8 cellular contexts compared by ENCODE assay signal in the genomic region with DNA sequence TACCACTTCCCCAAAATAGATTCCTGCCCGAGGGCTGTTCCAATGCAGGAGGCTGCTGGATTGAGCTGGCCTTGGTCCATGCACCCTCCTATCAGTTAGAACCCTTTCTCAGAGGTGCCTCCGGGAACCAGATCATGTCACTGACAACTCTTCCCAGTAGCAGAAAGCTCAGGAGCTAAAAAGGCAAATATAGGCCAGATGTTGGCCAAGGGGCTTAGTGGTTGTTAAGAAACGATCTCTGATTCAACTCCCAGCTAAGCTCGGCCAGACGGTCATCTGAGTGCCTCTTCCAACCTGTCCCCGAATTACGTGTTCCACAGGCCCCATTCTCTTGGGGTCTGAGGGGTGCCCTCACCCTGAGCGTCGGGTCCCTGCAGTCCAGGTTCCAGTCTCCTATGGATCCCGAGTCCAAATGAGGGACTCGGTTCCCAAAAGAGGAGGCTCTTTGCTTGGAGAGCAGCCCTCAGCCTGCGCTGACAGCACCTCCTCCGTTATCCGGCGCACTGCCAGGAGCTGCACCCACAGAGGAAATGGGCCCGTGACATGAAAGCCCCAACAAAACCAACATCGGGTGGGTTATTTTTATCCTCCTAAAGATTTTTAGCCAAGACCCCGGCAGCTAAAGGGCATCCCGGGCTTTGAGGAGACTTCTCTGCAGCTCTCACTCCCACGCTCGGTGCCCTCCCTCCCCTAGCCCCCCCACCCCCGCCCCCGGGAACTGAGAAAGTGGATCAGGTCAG.
DNase-seq lines count a peak whose midpoint lies in the region; ATAC-seq and TF ChIP-seq lines count a peak whose summit lies in the region.

No MANE protein-coding gene starts in this region.

- no peak for TF ChIP-seq POLR2A in gastrocnemius medialis (IDR thresholded peaks at IDR 0.05)

- H3K4me1 ChIP-seq in gastrocnemius medialis = no peaks in the 10 kb centered on the region

- H3K27me3 ChIP-seq in gastrocnemius medialis = no peaks in the 10 kb centered on the region

- POLR2A ChIA-PET in T-cell (lab: Charles Lee) = interaction anchor here in 1 of 2 donors (1.0 kb wide), 1 partner anchor 106 kb away, joined by 3 read pairs; no protein-coding TSS in a partner anchor

- H3K27ac ChIP-seq in gastrocnemius medialis = no peak overlapping the region

- TF ChIP-seq CTCF in brain (conservative IDR thresholded peaks at IDR 0.05) (no peak), progenitor cell of endocrine pancreas (IDR thresholded peaks at IDR 0.05; ENCODE audit: unreplicated experiment) (no peak), gastrocnemius medialis (IDR thresholded peaks at IDR 0.05 in 4 of 5, conservative IDR thresholded peaks at IDR 0.05 in 1 of 5) (no peak)

- H3K27ac Mint-ChIP-seq in T-cell = no peak overlapping the region
- peak overlapping the region; percentile 25 to 91 (median 58) for H3K27ac Mint-ChIP-seq in brain
- peak overlapping the region; percentile 30 for H3K27ac Mint-ChIP-seq in progenitor cell of endocrine pancreas

- DNase-seq in T-cell = peak; percentile 37 to 68 (median 58)
- no peak for DNase-seq in progenitor cell of endocrine pancreas (ENCODE audit: low spot score, unreplicated experiment)
- DNase-seq in gastrocnemius medialis = no peak
- DNase-seq in middle frontal gyrus (ENCODE audit: extremely low spot score, low spot score) = no peak
- DNase-seq in glomerular visceral epithelial cell (ENCODE audit: extremely low spot score) = no peak

- H3K4me1 Mint-ChIP-seq in T-cell = peaks cover 33 to 48% (median 34%) of the 10 kb centered on the region in 3 donors
- H3K4me1 Mint-ChIP-seq in brain = peaks cover 72% of the 10 kb centered on the region
- H3K4me1 Mint-ChIP-seq in progenitor cell of endocrine pancreas (ENCODE audit: low read depth) = peaks cover 55% of the 10 kb centered on the region

- peaks cover 7 to 8% of the 10 kb centered on the region in 2 donors for H3K27me3 Mint-ChIP-seq in T-cell
- H3K27me3 Mint-ChIP-seq in brain = peaks cover 4% of the 10 kb centered on the region
- no peaks in the 10 kb centered on the region for H3K27me3 Mint-ChIP-seq in progenitor cell of endocrine pancreas

- H3K9me3 Mint-ChIP-seq in T-cell = no peaks in the 10 kb centered on the region
- H3K9me3 Mint-ChIP-seq in brain = peaks cover 0 to 13% (median 0%) of the 10 kb centered on the region in 5 experiments
- H3K9me3 Mint-ChIP-seq in progenitor cell of endocrine pancreas (ENCODE audit: low read depth) = no peaks in the 10 kb centered on the region

- in situ Hi-C loops in gastrocnemius medialis (cut with MboI; ENCODE audit: low sequenced_read_pairs in 4 of 4) = no loop called here

- H3K36me3 Mint-ChIP-seq in T-cell (no peaks in the 10 kb centered on the region), brain (no peaks in the 10 kb centered on the region), progenitor cell of endocrine pancreas (ENCODE audit: insufficient read depth) (no peaks in the 10 kb centered on the region)

- H3K4me3 ChIP-seq in gastrocnemius medialis = no peak overlapping the region

- peak; percentile 23 for ATAC-seq in GM19463 (IDR thresholded peaks at IDR 0.05; ENCODE audit: unreplicated experiment)
- peak; percentile 78 to 87 (median 85) for ATAC-seq in T-cell (replicated peaks in 1 of 4)
- no peak for ATAC-seq in GM21576 (IDR thresholded peaks at IDR 0.05; ENCODE audit: unreplicated experiment)
- ATAC-seq in gastrocnemius medialis = no peak

- CTCF ChIA-PET in T-cell (lab: Charles Lee) = no interaction called here

- H3K9me3 ChIP-seq in gastrocnemius medialis = no peaks in the 10 kb centered on the region

- intact Hi-C loops in gastrocnemius medialis (cut with DNase I; ENCODE audit: low total_unique reads) = no loop called here

- H3K4me3 Mint-ChIP-seq in T-cell = peak overlapping the region; percentile 3 to 67 (median 32)
- H3K4me3 Mint-ChIP-seq in brain = peak overlapping the region in 1 of 5 experiments; percentile 69
- no peak overlapping the region for H3K4me3 Mint-ChIP-seq in progenitor cell of endocrine pancreas (ENCODE audit: low read depth)

- no peaks in the 10 kb centered on the region for H3K36me3 ChIP-seq in gastrocnemius medialis

Comparison
In these comparisons a context has a peak if more than half of its experiments do, and no peak if none do; other contexts are left out.
1. ATAC-seq: peak in GM19463 (single experiment) and T-cell (4 of 4); none in GM21576 (single experiment) and gastrocnemius medialis (0 of 2).
2. DNase-seq: peak in T-cell (34 of 34); none in progenitor cell of endocrine pancreas (single experiment), gastrocnemius medialis (0 of 2), middle frontal gyrus (single experiment) and glomerular visceral epithelial cell (single experiment).
3. H3K27ac Mint-ChIP-seq: peak in brain (5 of 5) and progenitor cell of endocrine pancreas (single experiment); none in T-cell (0 of 2).